ENCODE assay signal across 21 cellular contexts in genomic region chr11:60867871-60868681, GRCh38. TPM values are rescaled to one million over a fixed set of nuclear protein-coding genes. Genes with fewer than 3 reads are reported as not detected.
DNase-seq lines count a peak whose midpoint lies in the region; ATAC-seq and TF ChIP-seq lines count a peak whose summit lies in the region.
"Had no signal": no experiment of that assay in that cellular context is flagged by ENCODE, and none has a peak within 500 bp of the region (broad histone marks: within the 10 kb centered on the region; RNA-seq: fewer than 3 reads in every experiment).

No MANE protein-coding gene starts in this region.

- TF ChIP-seq EP300 in sigmoid colon (IDR thresholded peaks at IDR 0.05): no peak

- no peak for TF ChIP-seq CTCF in activated CD8-positive, alpha-beta T cell treated with anti-CD3 and anti-CD28 coated beads for 36 hours (IDR thresholded peaks at IDR 0.05)
- TF ChIP-seq CTCF in chondrocyte (IDR thresholded peaks at IDR 0.05) (no peak), sigmoid colon (IDR thresholded peaks at IDR 0.05) (no peak)

- no peak overlapping the region for H3K4me3 ChIP-seq in sigmoid colon
- H3K4me3 ChIP-seq: A549 had no signal

- H3K9me3 ChIP-seq in sigmoid colon: no peaks in the 10 kb centered on the region
- H3K9me3 ChIP-seq: A549 had no signal

- POLR2A ChIA-PET in activated CD8-positive, alpha-beta T cell treated with anti-CD3 and anti-CD28 coated beads, Interleukin-2, amount 10 ng/mL, durations not matched to agents 7 days and 5 days (lab: Charles Lee): interaction anchor here (0.5 to 1.3 kb wide), 2 partner anchors 31 to 1894 kb away, joined by 3 read pairs; no protein-coding TSS in a partner anchor
- POLR2A ChIA-PET in activated CD8-positive, alpha-beta T cell treated with anti-CD3 and anti-CD28 coated beads for 36 hours (lab: Charles Lee): interaction anchor here (1.1 to 1.9 kb wide), 2 partner anchors 9 to 17 kb away, joined by 3 to 5 read pairs; no protein-coding TSS in a partner anchor

- H3K4me1 Mint-ChIP-seq in activated CD8-positive, alpha-beta T cell treated with anti-CD3 and anti-CD28 coated beads, Interleukin-2, amount 10 ng/mL, durations not matched to agents 7 days and 5 days (ENCODE audit: low read depth): peaks cover 94% of the 10 kb centered on the region
- peaks cover 25% of the 10 kb centered on the region for H3K4me1 Mint-ChIP-seq in activated CD8-positive, alpha-beta T cell treated with anti-CD3 and anti-CD28 coated beads for 36 hours (ENCODE audit: low read depth)
- H3K4me1 Mint-ChIP-seq in chondrocyte (ENCODE audit: low read depth): peaks cover 25% of the 10 kb centered on the region

- peak; percentile 44 for DNase-seq in activated CD8-positive, alpha-beta T cell treated with anti-CD3 and anti-CD28 coated beads, Interleukin-2, amount 10 ng/mL, durations not matched to agents 7 days and 5 days
- no peak for DNase-seq in activated CD8-positive, alpha-beta T cell treated with anti-CD3 and anti-CD28 coated beads for 36 hours
- DNase-seq in DMS79 (lab: John Stamatoyannopoulos, UW) (peak; percentile 53), chondrocyte (ENCODE audit: low spot score) (peak; percentile 40), sigmoid colon (peak; percentile 19), NCI-H2196 treated with DMSO at 0.1 percent for 48 hours (lab: John Stamatoyannopoulos, UW; ENCODE audit: unreplicated experiment) (no peak), islet precursor cell (no peak)
- DNase-seq: Calu3; CD4-positive, alpha-beta T cell; H7; MM.1S; NCI-H1105; NCI-H187; NCI-H446 treated with DMSO at 0.1 percent for 48 hours; NCI-H748 treated with DMSO at 0.1 percent for 48 hours; SHP77 had no signal

- no peaks in the 10 kb centered on the region for H3K27me3 ChIP-seq in sigmoid colon

- H3K36me3 ChIP-seq in sigmoid colon: no peaks in the 10 kb centered on the region

- no peak overlapping the region for H3K27ac ChIP-seq in sigmoid colon
- H3K27ac ChIP-seq: A549, KMS-11 had no signal

- H3K4me1 ChIP-seq in sigmoid colon: no peaks in the 10 kb centered on the region

- intact Hi-C loops in activated CD8-positive, alpha-beta T cell treated with anti-CD3 and anti-CD28 coated beads for 36 hours (cut with micrococcal nuclease): no loop called here
- intact Hi-C loops in sigmoid colon (cut with DNase I): no loop called here

- peaks cover 5% of the 10 kb centered on the region for H3K36me3 Mint-ChIP-seq in activated CD8-positive, alpha-beta T cell treated with anti-CD3 and anti-CD28 coated beads, Interleukin-2, amount 10 ng/mL, durations not matched to agents 7 days and 5 days (ENCODE audit: low read depth)
- no peaks in the 10 kb centered on the region for H3K36me3 Mint-ChIP-seq in activated CD8-positive, alpha-beta T cell treated with anti-CD3 and anti-CD28 coated beads for 36 hours (ENCODE audit: low read depth)
- H3K36me3 Mint-ChIP-seq in chondrocyte (ENCODE audit: low read depth): no peaks in the 10 kb centered on the region

- CTCF ChIA-PET in activated CD8-positive, alpha-beta T cell treated with anti-CD3 and anti-CD28 coated beads, Interleukin-2, amount 10 ng/mL, durations not matched to agents 7 days and 5 days (lab: Charles Lee): interaction anchor here (0.7 to 12.6 kb wide), 7 partner anchors 12 to 37 kb away, joined by 3 to 122 read pairs (median 6); partner anchors contain the start of gene PTGDR2
- CTCF ChIA-PET in activated CD8-positive, alpha-beta T cell treated with anti-CD3 and anti-CD28 coated beads for 36 hours (lab: Charles Lee): interaction anchor here (1.0 to 7.1 kb wide), 2 partner anchors 37 to 72 kb away, joined by 3 to 37 read pairs; no protein-coding TSS in a partner anchor

- ATAC-seq in activated CD8-positive, alpha-beta T cell treated with anti-CD3 and anti-CD28 coated beads, Interleukin-2, amount 10 ng/mL, durations not matched to agents 7 days and 5 days: peak; percentile 15
- ATAC-seq in activated CD8-positive, alpha-beta T cell treated with anti-CD3 and anti-CD28 coated beads for 36 hours: no peak
- ATAC-seq in GM21529 (IDR thresholded peaks at IDR 0.05; ENCODE audit: unreplicated experiment): no peak
- ATAC-seq: A549, Panc1 had no signal

- TF ChIP-seq POLR2A in sigmoid colon (IDR thresholded peaks at IDR 0.05): no peak

- H3K27ac Mint-ChIP-seq in activated CD8-positive, alpha-beta T cell treated with anti-CD3 and anti-CD28 coated beads, Interleukin-2, amount 10 ng/mL, durations not matched to agents 7 days and 5 days: peak overlapping the region; percentile 87
- H3K27ac Mint-ChIP-seq in activated CD8-positive, alpha-beta T cell treated with anti-CD3 and anti-CD28 coated beads for 36 hours: no peak overlapping the region
- no peak overlapping the region for H3K27ac Mint-ChIP-seq in chondrocyte (ENCODE audit: unreplicated experiment)
- H3K27ac Mint-ChIP-seq: CD4-positive, alpha-beta T cell had no signal

- peaks cover 2% of the 10 kb centered on the region for H3K27me3 Mint-ChIP-seq in activated CD8-positive, alpha-beta T cell treated with anti-CD3 and anti-CD28 coated beads, Interleukin-2, amount 10 ng/mL, durations not matched to agents 7 days and 5 days (ENCODE audit: low read depth)
- no peaks in the 10 kb centered on the region for H3K27me3 Mint-ChIP-seq in activated CD8-positive, alpha-beta T cell treated with anti-CD3 and anti-CD28 coated beads for 36 hours
- H3K27me3 Mint-ChIP-seq in chondrocyte (ENCODE audit: low read depth): peaks cover 9% of the 10 kb centered on the region
- H3K27me3 Mint-ChIP-seq: CD4-positive, alpha-beta T cell had no signal

- 71 to 75% methylated on average over 10 of the region's 10 CpGs for WGBS in sigmoid colon, 2 donors

- H3K9me3 Mint-ChIP-seq in activated CD8-positive, alpha-beta T cell treated with anti-CD3 and anti-CD28 coated beads, Interleukin-2, amount 10 ng/mL, durations not matched to agents 7 days and 5 days (ENCODE audit: insufficient read depth): no peaks in the 10 kb centered on the region
- no peaks in the 10 kb centered on the region for H3K9me3 Mint-ChIP-seq in activated CD8-positive, alpha-beta T cell treated with anti-CD3 and anti-CD28 coated beads for 36 hours
- no peaks in the 10 kb centered on the region for H3K9me3 Mint-ChIP-seq in chondrocyte (ENCODE audit: low read depth)
- H3K9me3 Mint-ChIP-seq: CD4-positive, alpha-beta T cell had no signal

- peak overlapping the region; percentile 61 for H3K4me3 Mint-ChIP-seq in activated CD8-positive, alpha-beta T cell treated with anti-CD3 and anti-CD28 coated beads, Interleukin-2, amount 10 ng/mL, durations not matched to agents 7 days and 5 days
- no peak overlapping the region for H3K4me3 Mint-ChIP-seq in activated CD8-positive, alpha-beta T cell treated with anti-CD3 and anti-CD28 coated beads for 36 hours
- no peak overlapping the region for H3K4me3 Mint-ChIP-seq in chondrocyte (ENCODE audit: unreplicated experiment)
- H3K4me3 Mint-ChIP-seq: CD4-positive, alpha-beta T cell had no signal

RNA-seq across cellular contexts. Expression of gene ZP1, which starts 0.7 kb away (rescaled TPM):
- total RNA-seq in activated CD8-positive, alpha-beta T cell treated with anti-CD3 and anti-CD28 coated beads, Interleukin-2, amount 10 ng/mL, durations not matched to agents 7 days and 5 days: under 1 TPM in 1 of 2 experiments, not detected in 1; 0.34 TPM
- total RNA-seq in activated CD8-positive, alpha-beta T cell treated with anti-CD3 and anti-CD28 coated beads for 36 hours: not detected
- total RNA-seq in chondrocyte: 0.40 to 0.49 TPM in 2 of 3 replicates, not detected in the other
- not detected for total RNA-seq in sigmoid colon
- polyA plus RNA-seq in sigmoid colon: under 1 TPM in 1 of 3 donors, not detected in 2; 0.15 TPM
- total RNA-seq: Calu3, H7, HepG2 had no signal

RNA-seq across cellular contexts. Expression of gene PTGDR2, which starts 12.3 kb away (rescaled TPM):
- 1 to 10 TPM; 3.3 to 3.4 TPM for total RNA-seq in activated CD8-positive, alpha-beta T cell treated with anti-CD3 and anti-CD28 coated beads, Interleukin-2, amount 10 ng/mL, durations not matched to agents 7 days and 5 days
- under 1 TPM; 0.23 to 0.38 TPM for total RNA-seq in activated CD8-positive, alpha-beta T cell treated with anti-CD3 and anti-CD28 coated beads for 36 hours
- total RNA-seq in chondrocyte (0.12 TPM in 1 of 3 replicates, not detected in the others), sigmoid colon (under 1 TPM in 3 of 4 donors, not detected in 1; 0.27 to 0.83 (median 0.71) TPM)
- 1 to 10 TPM in 2 of 3 donors, under 1 TPM in 1; 0.60 to 2.2 (median 1.4) TPM for polyA plus RNA-seq in sigmoid colon

RNA-seq across cellular contexts. Expression of gene CCDC86, which starts 26.2 kb away (rescaled TPM):
- total RNA-seq in activated CD8-positive, alpha-beta T cell treated with anti-CD3 and anti-CD28 coated beads, Interleukin-2, amount 10 ng/mL, durations not matched to agents 7 days and 5 days: 10 to 100 TPM; 34.2 to 36.0 TPM
- total RNA-seq in activated CD8-positive, alpha-beta T cell treated with anti-CD3 and anti-CD28 coated beads for 36 hours: 10 to 100 TPM; 48.1 to 51.4 TPM
- total RNA-seq in chondrocyte (16.6 to 18.6 TPM (median 17.7 TPM) in 3 replicates), sigmoid colon (10 to 100 TPM in 2 of 4 donors, 1 to 10 TPM in 2; 8.6 to 12.0 (median 10.8) TPM)
- 10 to 100 TPM in 1 of 3 donors, 1 to 10 TPM in 2; 4.8 to 24.0 (median 9.0) TPM for polyA plus RNA-seq in sigmoid colon

RNA-seq across cellular contexts. Expression of gene PRPF19, which starts 38.3 kb away (rescaled TPM):
- 100 to 1,000 TPM; 161 TPM for total RNA-seq in activated CD8-positive, alpha-beta T cell treated with anti-CD3 and anti-CD28 coated beads, Interleukin-2, amount 10 ng/mL, durations not matched to agents 7 days and 5 days
- 100 to 1,000 TPM; 142 to 150 TPM for total RNA-seq in activated CD8-positive, alpha-beta T cell treated with anti-CD3 and anti-CD28 coated beads for 36 hours
- total RNA-seq in chondrocyte (48.4 to 51.3 TPM (median 48.6 TPM) in 3 replicates), sigmoid colon (10 to 100 TPM; 37.1 to 52.5 (median 38.9) TPM)
- polyA plus RNA-seq in sigmoid colon: 10 to 100 TPM; 41.2 to 92.3 (median 42.0) TPM

RNA-seq across cellular contexts. Expression of gene TMEM109, which starts 45.9 kb away (rescaled TPM):
- 100 to 1,000 TPM; 136 to 139 TPM for total RNA-seq in activated CD8-positive, alpha-beta T cell treated with anti-CD3 and anti-CD28 coated beads, Interleukin-2, amount 10 ng/mL, durations not matched to agents 7 days and 5 days
- total RNA-seq in activated CD8-positive, alpha-beta T cell treated with anti-CD3 and anti-CD28 coated beads for 36 hours: 100 to 1,000 TPM in 1 of 2 experiments, 10 to 100 TPM in 1; 93.2 to 101 TPM
- total RNA-seq in chondrocyte (97.0 to 124 TPM (median 104 TPM) in 3 replicates), sigmoid colon (100 to 1,000 TPM in 2 of 4 donors, 10 to 100 TPM in 2; 86.2 to 115 (median 98.4) TPM)
- polyA plus RNA-seq in sigmoid colon: 10 to 100 TPM; 16.2 to 57.7 (median 17.3) TPM

Comparison
In these comparisons a context has a peak if more than half of its experiments do, and no peak if none do; other contexts are left out.
1. DNase-seq: peak in activated CD8-positive, alpha-beta T cell treated with anti-CD3 and anti-CD28 coated beads, Interleukin-2, amount 10 ng/mL, durations not matched to agents 7 days and 5 days (single experiment), DMS79 (single experiment), chondrocyte (single experiment) and sigmoid colon (single experiment); none in activated CD8-positive, alpha-beta T cell treated with anti-CD3 and anti-CD28 coated beads for 36 hours (single experiment), NCI-H2196 treated with DMSO at 0.1 percent for 48 hours (single experiment) and islet precursor cell (single experiment).